ENCODE assay signal across 16 cellular contexts in the genomic region with DNA sequence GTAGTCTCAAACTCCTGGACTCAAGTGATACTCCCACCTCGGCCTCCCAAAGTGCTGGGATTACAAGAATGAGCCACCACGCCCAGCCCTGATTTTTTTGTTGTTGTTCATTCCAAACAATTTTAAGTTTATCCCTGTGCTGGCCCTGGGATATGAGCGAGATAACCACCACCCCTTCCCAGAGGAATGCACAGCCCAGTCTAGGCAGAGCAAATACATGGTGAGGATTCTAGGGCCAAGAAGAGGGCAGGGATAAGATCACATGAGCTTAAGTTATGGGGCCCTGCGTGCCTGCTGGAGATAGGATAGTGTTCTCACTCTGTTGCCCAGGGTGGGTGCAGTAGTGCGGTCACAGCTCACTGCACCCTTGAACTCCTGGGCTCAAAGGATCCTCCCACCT. TPM values are rescaled to one million over a fixed set of nuclear protein-coding genes. Genes with fewer than 3 reads are reported as not detected.
DNase-seq lines count a peak whose midpoint lies in the region; ATAC-seq and TF ChIP-seq lines count a peak whose summit lies in the region.
"Had no signal": no experiment of that assay in that cellular context is flagged by ENCODE, and none has a peak within 500 bp of the region (broad histone marks: within the 10 kb centered on the region; RNA-seq: fewer than 3 reads in every experiment).

No MANE protein-coding gene starts in this region.

- H3K4me3 Mint-ChIP-seq in mesothelial cell of epicardium: no peak overlapping the region

- H3K9me3 Mint-ChIP-seq in mesothelial cell of epicardium: no peaks in the 10 kb centered on the region

- no peaks in the 10 kb centered on the region for H3K36me3 Mint-ChIP-seq in mesothelial cell of epicardium

- DNase-seq in EH (ENCODE audit: low read depth): peak; percentile 68
- DNase-seq in choroid plexus epithelial cell (ENCODE audit: low read depth): peak; percentile 25
- no peak for DNase-seq in mesothelial cell of epicardium (ENCODE audit: low spot score in 2 of 2, unreplicated experiment in 2 of 2)
- no peak for DNase-seq in OCI-M1 (lab: John Stamatoyannopoulos, UW)
- no peak for DNase-seq in NCI-H1694 treated with DMSO at 0.1 percent for 48 hours (lab: John Stamatoyannopoulos, UW)
- DNase-seq in SHP77 (lab: John Stamatoyannopoulos, UW): no peak
- DNase-seq: DND-41, GF-D8, Karpas-422, MG63, NCI-H1092 treated with DMSO at 0.1 percent for 48 hours, NCI-H187, NCI-H526 treated with DMSO at 0.1 percent for 48 hours, RPMI8226 had no signal

- TF ChIP-seq CTCF in choroid plexus epithelial cell (conservative IDR thresholded peaks at IDR 0.05; ENCODE audit: low read depth, low read length) (no peak), mesothelial cell of epicardium (IDR thresholded peaks at IDR 0.05; ENCODE audit: unreplicated experiment) (no peak)

- no peak for ATAC-seq in GM18861 (IDR thresholded peaks at IDR 0.05; ENCODE audit: unreplicated experiment)

- H3K27ac Mint-ChIP-seq in mesothelial cell of epicardium: peak overlapping the region; percentile 36

- no peak overlapping the region for H3K4me3 ChIP-seq in choroid plexus epithelial cell (ENCODE audit: low read depth, low read length)
- H3K4me3 ChIP-seq: BLaER1, MG63 had no signal

- peaks cover 14% of the 10 kb centered on the region for H3K4me1 Mint-ChIP-seq in mesothelial cell of epicardium

- peaks cover 19% of the 10 kb centered on the region for H3K27me3 Mint-ChIP-seq in mesothelial cell of epicardium (ENCODE audit: low read depth)

RNA-seq across cellular contexts. Expression of a gene that starts 21.0 kb away (rescaled TPM):
- 15.3 to 18.0 TPM (median 16.1 TPM) in 3 replicates for total RNA-seq in mesothelial cell of epicardium

RNA-seq across cellular contexts. Expression of a gene that starts 29.1 kb away (rescaled TPM):
- total RNA-seq in mesothelial cell of epicardium: 28.4 to 30.1 TPM (median 29.6 TPM) in 3 replicates

RNA-seq across cellular contexts. Expression of a gene that starts 41.9 kb away (rescaled TPM):
- 33.7 to 34.8 TPM (median 33.8 TPM) in 3 replicates for total RNA-seq in mesothelial cell of epicardium

RNA-seq across cellular contexts. Expression of a gene that starts 53.1 kb away (rescaled TPM):
- total RNA-seq in mesothelial cell of epicardium: 28.2 to 31.0 TPM (median 29.9 TPM) in 3 replicates

RNA-seq across cellular contexts. Expression of a gene that starts 53.3 kb away (rescaled TPM):
- total RNA-seq in mesothelial cell of epicardium: 47.1 to 49.0 TPM (median 47.7 TPM) in 3 replicates

Comparison
In these comparisons a context has a peak if more than half of its experiments do, and no peak if none do; other contexts are left out.
1. DNase-seq: peak in EH (single experiment) and choroid plexus epithelial cell (single experiment); none in mesothelial cell of epicardium (0 of 2), OCI-M1 (single experiment), NCI-H1694 treated with DMSO at 0.1 percent for 48 hours (single experiment) and SHP77 (0 of 2).